In the genomic region with DNA sequence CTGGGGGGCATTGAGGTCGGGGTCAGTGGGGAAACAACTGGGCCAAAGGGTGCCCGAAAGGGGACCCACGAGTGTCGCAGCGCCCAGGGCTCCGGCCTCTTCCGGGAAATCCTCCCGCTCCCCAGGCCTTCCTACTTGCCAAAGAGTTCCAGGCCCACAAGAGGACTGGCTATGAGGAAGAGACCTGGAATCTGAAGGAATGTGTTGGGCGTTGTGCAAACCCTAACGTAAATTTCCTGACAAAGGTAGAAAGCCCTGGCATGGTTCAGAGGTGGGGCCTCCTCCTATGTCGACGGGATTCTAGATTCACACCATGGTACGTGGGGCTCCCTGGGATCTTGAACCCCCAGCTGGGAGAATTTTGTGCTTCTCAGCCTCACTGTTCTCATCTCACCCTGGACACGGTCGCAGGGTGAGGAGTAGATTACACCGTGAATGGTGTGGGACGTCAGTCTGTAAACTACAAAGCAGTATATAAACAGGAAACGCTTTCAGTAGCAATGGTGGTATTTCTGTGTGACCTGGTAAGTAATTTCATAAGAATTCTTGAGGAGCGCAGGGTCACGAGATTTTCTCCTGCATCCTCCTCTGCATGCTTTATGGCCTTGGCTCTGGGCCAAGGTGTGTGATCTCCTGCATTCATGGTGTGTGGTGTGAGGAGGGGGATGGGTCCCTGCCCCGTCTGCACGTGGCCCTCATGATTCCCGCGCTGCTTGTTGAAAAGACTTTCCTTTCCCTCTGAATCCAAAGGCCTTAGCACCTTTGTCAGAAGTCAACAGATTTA, we compare ENCODE assay signal across 8 cellular contexts. TPM values are rescaled to one million over a fixed set of nuclear protein-coding genes. Genes with fewer than 3 reads are reported as not detected.
A peak's percentile ranks its signal among the peaks of the same experiment; 100 is the strongest.
DNase-seq lines count a peak whose midpoint lies in the region; ATAC-seq and TF ChIP-seq lines count a peak whose summit lies in the region.

No MANE protein-coding gene starts in this region.

- TF ChIP-seq RAD21 in neural cell (conservative IDR thresholded peaks at IDR 0.05) = no peak

- H3K4me2 ChIP-seq in DOHH2 (ENCODE audit: low read length) = peak overlapping the region; percentile 80
- H3K4me2 ChIP-seq in neural cell (ENCODE audit: low read length) = no peak overlapping the region

- H4K20me1 ChIP-seq in DOHH2 (ENCODE audit: control insufficient read depth, insufficient read depth, low read depth, low read length) (no peaks in the 10 kb centered on the region; the same call in 1 of the 2 replicates), neural cell (ENCODE audit: insufficient read depth) (no peaks in the 10 kb centered on the region)

- H3K4me3 ChIP-seq in DOHH2 (ENCODE audit: low read length) = peak overlapping the region; percentile 74
- peak overlapping the region; percentile 58 for H3K4me3 ChIP-seq in fibroblast of mammary gland (ENCODE audit: control insufficient read depth, low read depth, low read length)
- H3K4me3 ChIP-seq in neural cell (ENCODE audit: low read length) = peak overlapping the region; percentile 63

- no peak for ATAC-seq in HG03565 (IDR thresholded peaks at IDR 0.05; ENCODE audit: unreplicated experiment)
- ATAC-seq in HG02571 (IDR thresholded peaks at IDR 0.05; ENCODE audit: unreplicated experiment) = no peak
- no peak for ATAC-seq in GM18873 (IDR thresholded peaks at IDR 0.05; ENCODE audit: low FRiP score, unreplicated experiment)

- H3K27ac ChIP-seq in DOHH2 (ENCODE audit: low read depth, low read length) (peak overlapping the region; percentile 78), VCaP (peak overlapping the region; percentile 95), neural cell (ENCODE audit: low read length) (no peak overlapping the region)

- H3K9ac ChIP-seq in neural cell (ENCODE audit: low read length) = no peak overlapping the region

- no peak for TF ChIP-seq EP300 in neural cell (conservative IDR thresholded peaks at IDR 0.05; ENCODE audit: poor library complexity, severe bottlenecking)

- H3F3A ChIP-seq in DOHH2 (ENCODE audit: control insufficient read depth, insufficient read depth) = peaks cover 29% of the 10 kb centered on the region
- H3F3A ChIP-seq in neural cell (ENCODE audit: insufficient read depth, low read length, poor library complexity, severe bottlenecking) = no peaks in the 10 kb centered on the region

- no peaks in the 10 kb centered on the region for H3K9me3 ChIP-seq in DOHH2 (ENCODE audit: control insufficient read depth, insufficient read depth, low read length)
- no peaks in the 10 kb centered on the region for H3K9me3 ChIP-seq in neural cell (ENCODE audit: low read length)

- DNase-seq in HUDEP-2 (lab: John Stamatoyannopoulos, UW; ENCODE audit: unreplicated experiment in 76 of 76) (peak in 50 of 76 experiments; percentile 5 to 62 (median 42)), fibroblast of mammary gland (ENCODE audit: low read depth) (peak; percentile 71)

- peaks cover 65% of the 10 kb centered on the region for H3K4me1 ChIP-seq in DOHH2 (ENCODE audit: control insufficient read depth, low read length)

- H2AFZ ChIP-seq in neural cell (ENCODE audit: low read depth, low read length) = no peak overlapping the region

- H3K79me2 ChIP-seq in DOHH2 (ENCODE audit: control insufficient read depth, low read length) = peaks cover 56% of the 10 kb centered on the region
- no peaks in the 10 kb centered on the region for H3K79me2 ChIP-seq in neural cell (replicated peaks; ENCODE audit: insufficient read depth, low read length)

- H3K27me3 ChIP-seq in DOHH2 (ENCODE audit: control insufficient read depth, low read length) (no peaks in the 10 kb centered on the region), neural cell (ENCODE audit: insufficient read depth, low read depth, low read length) (no peaks in the 10 kb centered on the region)

- no peak for TF ChIP-seq CTCF in DOHH2 (IDR thresholded peaks at IDR 0.05; ENCODE audit: low read depth, low read length, poor library complexity, severe bottlenecking)
- TF ChIP-seq CTCF in VCaP (conservative IDR thresholded peaks at IDR 0.05) = no peak
- TF ChIP-seq CTCF in fibroblast of mammary gland (conservative IDR thresholded peaks at IDR 0.05; ENCODE audit: control insufficient read depth, insufficient read depth, low read depth, low read length) = no peak
- TF ChIP-seq CTCF in neural cell (IDR thresholded peaks at IDR 0.05; ENCODE audit: poor library complexity, severe bottlenecking) = no peak

- H3K36me3 ChIP-seq in DOHH2 (ENCODE audit: control insufficient read depth, low read length) (peaks cover 28% of the 10 kb centered on the region), neural cell (ENCODE audit: insufficient read depth, low read length) (no peaks in the 10 kb centered on the region)

- H3K9me2 ChIP-seq in DOHH2 (replicated peaks; ENCODE audit: control insufficient read depth, low read length) (no peaks in the 10 kb centered on the region), neural cell (ENCODE audit: insufficient read depth, low read length) (no peaks in the 10 kb centered on the region)

TF ChIP-seq in neural cell, 6 proteins besides CTCF, POLR2A, EP300 and RAD21:
- no peak for TF ChIP-seq SMC3 (conservative IDR thresholded peaks at IDR 0.05; ENCODE audit: poor library complexity)
- TF ChIP-seq POLR2AphosphoS5 (IDR thresholded peaks at IDR 0.05) = no peak
- no peak for TF ChIP-seq EZH2 (IDR thresholded peaks at IDR 0.05; ENCODE audit: borderline replicate concordance, insufficient read depth, low read length, poor library complexity, severe bottlenecking)
- TF ChIP-seq TAF1 (IDR thresholded peaks at IDR 0.05; ENCODE audit: low read depth) = no peak
- no peak for TF ChIP-seq REST (IDR thresholded peaks at IDR 0.05; ENCODE audit: borderline replicate concordance)
- no peak for TF ChIP-seq MXI1 (conservative IDR thresholded peaks at IDR 0.05; ENCODE audit: poor library complexity, severe bottlenecking)

RNA-seq across cellular contexts. Expression of gene HSBP1L1, which starts 0.9 kb away (rescaled TPM):
- polyA plus RNA-seq in neural cell = 0.66 and 0.84 TPM in 2 replicates
- not detected in 2 replicates for polyA minus RNA-seq in neural cell

RNA-seq across cellular contexts. Expression of gene SLC66A2, which starts 13.9 kb away (rescaled TPM):
- polyA plus RNA-seq in neural cell = 66.7 and 68.2 TPM in 2 replicates
- 65.5 and 73.0 TPM in 2 replicates for polyA minus RNA-seq in neural cell

RNA-seq across cellular contexts. Expression of gene TXNL4A, which starts 23.1 kb away (rescaled TPM):
- 131 and 163 TPM in 2 replicates for polyA plus RNA-seq in neural cell
- 48.2 and 52.1 TPM in 2 replicates for polyA minus RNA-seq in neural cell
